1 cellular context compared by ENCODE assay signal in the genomic region with DNA sequence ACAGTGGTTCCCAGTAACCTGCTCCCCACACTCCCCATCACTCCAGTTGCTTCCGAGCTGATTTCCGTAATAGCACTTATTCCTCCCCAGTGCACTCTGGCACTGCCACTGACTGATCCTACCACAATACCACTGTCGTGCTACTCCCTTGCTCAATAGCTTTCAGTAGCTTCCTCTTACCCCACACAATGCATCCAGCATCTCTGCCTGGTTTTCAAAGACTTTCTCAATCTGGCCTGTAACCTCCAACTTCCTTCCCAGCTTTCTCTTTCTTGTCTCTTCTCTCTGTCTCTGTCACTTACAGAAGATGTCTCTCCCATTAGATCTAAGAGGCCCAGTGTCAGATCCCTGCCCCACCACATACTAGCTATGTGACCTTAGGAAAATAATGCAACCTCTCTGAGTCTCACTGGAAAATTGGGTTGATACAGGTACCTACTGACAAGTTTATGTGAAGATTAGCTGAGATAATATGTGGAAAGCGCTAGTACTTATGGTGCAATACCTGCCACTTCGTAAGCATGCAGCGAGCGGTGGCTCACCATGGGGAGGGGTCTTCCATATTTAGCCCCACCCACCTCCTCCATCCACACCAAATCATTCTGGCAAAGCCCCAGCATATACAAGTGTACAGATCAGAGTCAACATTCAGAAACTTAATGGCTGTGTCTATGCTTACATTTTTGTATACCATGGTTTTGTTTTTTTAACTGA.
TF ChIP-seq lines count a peak whose summit lies in the region.

No MANE protein-coding gene starts in this region.

TF ChIP-seq in A549, 52 proteins besides CTCF, POLR2A, EP300 and RAD21 (continued from another document):
- TF ChIP-seq, protein P1, sequence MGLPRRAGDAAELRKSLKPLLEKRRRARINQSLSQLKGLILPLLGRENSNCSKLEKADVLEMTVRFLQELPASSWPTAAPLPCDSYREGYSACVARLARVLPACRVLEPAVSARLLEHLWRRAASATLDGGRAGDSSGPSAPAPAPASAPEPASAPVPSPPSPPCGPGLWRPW (IDR thresholded peaks at IDR 0.05), result 0 out of 2 replicates have a peak, but pooled peaks have one; percentile 0
